1 cellular context compared by ENCODE assay signal in the genomic region with DNA sequence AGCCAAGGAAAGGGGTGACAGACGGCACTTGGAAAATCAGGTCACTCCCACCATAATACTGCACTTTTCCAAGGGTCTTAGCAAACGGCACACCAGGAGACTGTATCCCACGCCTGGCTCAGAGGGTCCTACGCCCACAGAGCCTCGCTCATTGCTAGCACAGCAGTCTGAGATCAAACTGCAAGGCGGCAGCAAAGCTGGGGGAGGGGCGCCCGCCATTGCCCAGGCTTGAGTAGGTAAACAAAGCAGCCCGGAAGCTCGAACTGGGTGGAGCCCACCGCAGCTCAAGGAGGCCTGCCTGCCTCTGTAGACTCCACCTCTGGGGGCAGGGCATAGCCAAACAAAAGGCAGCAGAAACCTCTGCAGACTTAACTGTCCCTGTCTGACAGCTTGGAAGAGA.
TF ChIP-seq lines count a peak whose summit lies in the region.

No MANE protein-coding gene starts in this region.

TF ChIP-seq in HepG2, 621 proteins besides CTCF, POLR2A, EP300 and RAD21 (continued from another document):
- TF ChIP-seq, protein P1, sequence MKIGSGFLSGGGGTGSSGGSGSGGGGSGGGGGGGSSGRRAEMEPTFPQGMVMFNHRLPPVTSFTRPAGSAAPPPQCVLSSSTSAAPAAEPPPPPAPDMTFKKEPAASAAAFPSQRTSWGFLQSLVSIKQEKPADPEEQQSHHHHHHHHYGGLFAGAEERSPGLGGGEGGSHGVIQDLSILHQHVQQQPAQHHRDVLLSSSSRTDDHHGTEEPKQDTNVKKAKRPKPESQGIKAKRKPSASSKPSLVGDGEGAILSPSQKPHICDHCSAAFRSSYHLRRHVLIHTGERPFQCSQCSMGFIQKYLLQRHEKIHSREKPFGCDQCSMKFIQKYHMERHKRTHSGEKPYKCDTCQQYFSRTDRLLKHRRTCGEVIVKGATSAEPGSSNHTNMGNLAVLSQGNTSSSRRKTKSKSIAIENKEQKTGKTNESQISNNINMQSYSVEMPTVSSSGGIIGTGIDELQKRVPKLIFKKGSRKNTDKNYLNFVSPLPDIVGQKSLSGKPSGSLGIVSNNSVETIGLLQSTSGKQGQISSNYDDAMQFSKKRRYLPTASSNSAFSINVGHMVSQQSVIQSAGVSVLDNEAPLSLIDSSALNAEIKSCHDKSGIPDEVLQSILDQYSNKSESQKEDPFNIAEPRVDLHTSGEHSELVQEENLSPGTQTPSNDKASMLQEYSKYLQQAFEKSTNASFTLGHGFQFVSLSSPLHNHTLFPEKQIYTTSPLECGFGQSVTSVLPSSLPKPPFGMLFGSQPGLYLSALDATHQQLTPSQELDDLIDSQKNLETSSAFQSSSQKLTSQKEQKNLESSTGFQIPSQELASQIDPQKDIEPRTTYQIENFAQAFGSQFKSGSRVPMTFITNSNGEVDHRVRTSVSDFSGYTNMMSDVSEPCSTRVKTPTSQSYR (CRISPR knock-in tag; IDR thresholded peaks at IDR 0.05; ENCODE audit: borderline replicate concordance), result peak; percentile 84; the same call in 1 of the 2 replicates
